ENCODE assay signal across 12 cellular contexts in genomic region chr10:59648711-59649201, GRCh38.
DNase-seq lines count a peak whose midpoint lies in the region; ATAC-seq and TF ChIP-seq lines count a peak whose summit lies in the region.
"Had no signal": no experiment of that assay in that cellular context is flagged by ENCODE, and none has a peak within 500 bp of the region (broad histone marks: within the 10 kb centered on the region; RNA-seq: fewer than 3 reads in every experiment).

No MANE protein-coding gene starts in this region.

- intact Hi-C loops in activated CD4-positive, alpha-beta T cell treated with anti-CD3 and anti-CD28 coated beads, Interleukin-2, amount 10 ng/mL, durations not matched to agents 24 days and 14 days (cut with micrococcal nuclease): no loop called here

- peaks cover 3% of the 10 kb centered on the region for H3K36me3 ChIP-seq in iPS-20b (ENCODE audit: insufficient read depth, low read depth, low read length)
- H3K36me3 ChIP-seq: SJSA1 had no signal

- TF ChIP-seq CTCF in WTC11 (IDR thresholded peaks at IDR 0.05): no peak

- H3K9ac ChIP-seq in iPS-20b (ENCODE audit: low read depth, low read length): peak overlapping the region; percentile 24; the same call in 1 of the 2 replicates

- no peak overlapping the region for H3K4me3 ChIP-seq in iPS-20b (ENCODE audit: low read length)
- H3K4me3 ChIP-seq: mucosa of descending colon, SJSA1, skin epidermis had no signal

- H3K9me3 Mint-ChIP-seq in activated CD4-positive, alpha-beta T cell treated with anti-CD3 and anti-CD28 coated beads, Interleukin-2, amount 10 ng/mL, durations not matched to agents 24 days and 14 days: peaks cover 18% of the 10 kb centered on the region
- H3K9me3 Mint-ChIP-seq in WTC11: peaks cover 18% of the 10 kb centered on the region

- H3K36me3 Mint-ChIP-seq in activated CD4-positive, alpha-beta T cell treated with anti-CD3 and anti-CD28 coated beads, Interleukin-2, amount 10 ng/mL, durations not matched to agents 24 days and 14 days (ENCODE audit: low read depth): no peaks in the 10 kb centered on the region
- H3K36me3 Mint-ChIP-seq in WTC11: peaks cover 14% of the 10 kb centered on the region; the same call in 1 of the 2 replicates

- peaks cover 6% of the 10 kb centered on the region for H3K4me1 ChIP-seq in iPS-20b (ENCODE audit: insufficient read depth, low read length)
- H3K4me1 ChIP-seq: SJSA1 had no signal

- H3K4me1 Mint-ChIP-seq in activated CD4-positive, alpha-beta T cell treated with anti-CD3 and anti-CD28 coated beads, Interleukin-2, amount 10 ng/mL, durations not matched to agents 24 days and 14 days: peaks cover 2% of the 10 kb centered on the region
- peaks cover 12% of the 10 kb centered on the region for H3K4me1 Mint-ChIP-seq in WTC11

- H3K27ac Mint-ChIP-seq in activated CD4-positive, alpha-beta T cell treated with anti-CD3 and anti-CD28 coated beads, Interleukin-2, amount 10 ng/mL, durations not matched to agents 24 days and 14 days: no peak overlapping the region
- no peak overlapping the region; the same call in 1 of the 2 replicates for H3K27ac Mint-ChIP-seq in WTC11

- POLR2A ChIA-PET in WTC11 (lab: Charles Lee): no interaction called here

- peak; percentile 10 to 54 (median 42) for DNase-seq in NCI-H1417 (lab: John Stamatoyannopoulos, UW)
- no peak for DNase-seq in NCI-H1417 treated with DMSO at 0.1 percent for 48 hours (lab: John Stamatoyannopoulos, UW)
- DNase-seq in T1000 (lab: John Stamatoyannopoulos, UW): peak; percentile 27
- DNase-seq in superior temporal gyrus (ENCODE audit: extremely low spot score): peak; percentile 35
- no peak for DNase-seq in NCI-H526 treated with DMSO at 0.1 percent for 48 hours (lab: John Stamatoyannopoulos, UW)
- no peak for DNase-seq in activated CD4-positive, alpha-beta T cell treated with anti-CD3 and anti-CD28 coated beads, Interleukin-2, amount 10 ng/mL, durations not matched to agents 24 days and 14 days
- no peak for DNase-seq in WTC11 (ENCODE audit: low spot score)
- DNase-seq: DMS53, mucosa of descending colon had no signal

- no peaks in the 10 kb centered on the region for H3K27me3 ChIP-seq in iPS-20b (ENCODE audit: insufficient read depth, low read length)
- H3K27me3 ChIP-seq: SJSA1 had no signal

- CTCF ChIA-PET in WTC11 (lab: Charles Lee): interaction anchor here (0.5 to 0.8 kb wide), 2 partner anchors 60 to 138 kb away, joined by 3 to 6 read pairs; no protein-coding TSS in a partner anchor

- peaks cover 13% of the 10 kb centered on the region; the same call in 1 of the 2 replicates for H3K9me3 ChIP-seq in iPS-20b (ENCODE audit: insufficient read depth, low read depth, low read length)
- H3K9me3 ChIP-seq: SJSA1 had no signal

- peak overlapping the region; percentile 29 for H3K27ac ChIP-seq in iPS-20b (ENCODE audit: low read length)
- H3K27ac ChIP-seq: SJSA1, skin epidermis had no signal

- no peak overlapping the region for H3K4me3 Mint-ChIP-seq in activated CD4-positive, alpha-beta T cell treated with anti-CD3 and anti-CD28 coated beads, Interleukin-2, amount 10 ng/mL, durations not matched to agents 24 days and 14 days
- H3K4me3 Mint-ChIP-seq in WTC11: no peak overlapping the region

- no peak for ATAC-seq in WTC11
- ATAC-seq: mucosa of descending colon had no signal

- H3K27me3 Mint-ChIP-seq in activated CD4-positive, alpha-beta T cell treated with anti-CD3 and anti-CD28 coated beads, Interleukin-2, amount 10 ng/mL, durations not matched to agents 24 days and 14 days: peaks cover 4% of the 10 kb centered on the region
- H3K27me3 Mint-ChIP-seq in WTC11 (ENCODE audit: low read depth): no peaks in the 10 kb centered on the region

TF ChIP-seq in WTC11, 78 proteins besides CTCF, POLR2A, EP300 and RAD21:
- TF ChIP-seq ZBTB21 (CRISPR knock-in tag; IDR thresholded peaks at IDR 0.05; ENCODE audit: borderline replicate concordance): no peak
- TF ChIP-seq SMAD3 (CRISPR knock-in tag; IDR thresholded peaks at IDR 0.05; ENCODE audit: borderline replicate concordance): no peak
- no peak for TF ChIP-seq EMX1 (CRISPR knock-in tag; IDR thresholded peaks at IDR 0.05)

Comparison
In these comparisons a context has a peak if more than half of its experiments do, and no peak if none do; other contexts are left out.
1. DNase-seq: peak in NCI-H1417 (3 of 3), T1000 (single experiment) and superior temporal gyrus (single experiment); none in NCI-H1417 treated with DMSO at 0.1 percent for 48 hours (single experiment), NCI-H526 treated with DMSO at 0.1 percent for 48 hours (single experiment), activated CD4-positive, alpha-beta T cell treated with anti-CD3 and anti-CD28 coated beads, Interleukin-2, amount 10 ng/mL, durations not matched to agents 24 days and 14 days (single experiment) and WTC11 (single experiment).